ENCODE assay signal across 22 cellular contexts in the genomic region with DNA sequence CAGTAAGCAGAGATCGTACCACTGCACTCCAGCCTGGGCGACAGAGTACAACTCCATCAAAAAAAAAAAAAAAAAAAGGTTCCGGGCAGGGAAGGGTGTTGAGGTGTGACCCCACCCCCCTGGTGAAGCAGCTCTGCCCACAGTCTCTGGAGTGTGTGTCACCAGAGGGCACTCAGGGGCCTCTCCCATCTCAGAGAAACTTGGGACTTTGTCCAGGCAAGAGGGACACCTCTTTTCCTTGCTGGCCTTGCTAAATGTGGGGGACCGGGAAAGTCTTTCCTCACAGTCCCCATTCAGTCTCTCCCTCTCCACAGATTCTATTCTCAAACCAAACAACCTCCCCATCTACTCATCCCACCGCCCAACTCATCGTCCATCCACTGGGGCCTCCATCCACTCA. TPM values are rescaled to one million over a fixed set of nuclear protein-coding genes. Genes with fewer than 3 reads are reported as not detected.
"Had no signal": no experiment of that assay in that cellular context is flagged by ENCODE, and none has a peak within 500 bp of the region (broad histone marks: within the 10 kb centered on the region; RNA-seq: fewer than 3 reads in every experiment).

No MANE protein-coding gene starts in this region.

- H3K4me1 ChIP-seq: body of pancreas, foreskin keratinocyte, left ventricle myocardium inferior, right atrium auricular region, stomach had no signal

- H3K27me3 Mint-ChIP-seq: activated B cell treated with CpG ODN at 0.5 μM for 24 hours, progenitor cell of endocrine pancreas, type B pancreatic cell had no signal

- DNase-seq: activated B cell treated with CpG ODN at 0.5 μM for 24 hours; activated CD4-positive, alpha-beta T cell treated with anti-CD3 and anti-CD28 coated beads for 48 hours; activated CD8-positive, alpha-beta memory T cell treated with anti-CD3 and anti-CD28 coated beads, Interleukin-2, amount 50 U/mL, for 48 hours; activated naive CD4-positive, alpha-beta T cell; body of pancreas; dermis blood vessel endothelial cell; effector memory CD4-positive, alpha-beta T cell; foreskin keratinocyte; glutamatergic neuron; kidney; left ventricle myocardium inferior; mammary epithelial cell; midbrain; nephron progenitor cell; occipital lobe; stimulated activated CD4-positive, alpha-beta T cell treated with anti-CD3 and anti-CD28 coated beads, Interleukin-2, amount 100 ng/mL, for 24 hours; stomach had no signal

- H3K4me3 ChIP-seq: body of pancreas, left ventricle myocardium inferior, right atrium auricular region, stomach had no signal

- H3K4me1 Mint-ChIP-seq: activated B cell treated with CpG ODN at 0.5 μM for 24 hours, nephron progenitor cell had no signal

- H3K9me3 ChIP-seq: body of pancreas, left ventricle myocardium inferior, right atrium auricular region, stomach had no signal

- H3K4me3 Mint-ChIP-seq: activated B cell treated with CpG ODN at 0.5 μM for 24 hours, nephron progenitor cell, type B pancreatic cell had no signal

- ATAC-seq: body of pancreas, foreskin keratinocyte had no signal

- H3K27ac ChIP-seq: body of pancreas, foreskin keratinocyte, left ventricle myocardium inferior, right atrium auricular region, stomach had no signal

- H3K27me3 ChIP-seq: body of pancreas, foreskin keratinocyte, right atrium auricular region, stomach had no signal

- H3K27ac Mint-ChIP-seq: activated B cell treated with CpG ODN at 0.5 μM for 24 hours, nephron progenitor cell, progenitor cell of endocrine pancreas, type B pancreatic cell had no signal

- H3K9me3 Mint-ChIP-seq: activated B cell treated with CpG ODN at 0.5 μM for 24 hours, nephron progenitor cell, type B pancreatic cell had no signal

RNA-seq across cellular contexts. Expression of a gene that starts 43.6 kb away (rescaled TPM):
- total RNA-seq: activated B cell treated with CpG ODN at 0.5 μM for 24 hours, cardiac septum, fibroblast of lung had no signal
